10 cellular contexts compared by ENCODE assay signal in the genomic region with DNA sequence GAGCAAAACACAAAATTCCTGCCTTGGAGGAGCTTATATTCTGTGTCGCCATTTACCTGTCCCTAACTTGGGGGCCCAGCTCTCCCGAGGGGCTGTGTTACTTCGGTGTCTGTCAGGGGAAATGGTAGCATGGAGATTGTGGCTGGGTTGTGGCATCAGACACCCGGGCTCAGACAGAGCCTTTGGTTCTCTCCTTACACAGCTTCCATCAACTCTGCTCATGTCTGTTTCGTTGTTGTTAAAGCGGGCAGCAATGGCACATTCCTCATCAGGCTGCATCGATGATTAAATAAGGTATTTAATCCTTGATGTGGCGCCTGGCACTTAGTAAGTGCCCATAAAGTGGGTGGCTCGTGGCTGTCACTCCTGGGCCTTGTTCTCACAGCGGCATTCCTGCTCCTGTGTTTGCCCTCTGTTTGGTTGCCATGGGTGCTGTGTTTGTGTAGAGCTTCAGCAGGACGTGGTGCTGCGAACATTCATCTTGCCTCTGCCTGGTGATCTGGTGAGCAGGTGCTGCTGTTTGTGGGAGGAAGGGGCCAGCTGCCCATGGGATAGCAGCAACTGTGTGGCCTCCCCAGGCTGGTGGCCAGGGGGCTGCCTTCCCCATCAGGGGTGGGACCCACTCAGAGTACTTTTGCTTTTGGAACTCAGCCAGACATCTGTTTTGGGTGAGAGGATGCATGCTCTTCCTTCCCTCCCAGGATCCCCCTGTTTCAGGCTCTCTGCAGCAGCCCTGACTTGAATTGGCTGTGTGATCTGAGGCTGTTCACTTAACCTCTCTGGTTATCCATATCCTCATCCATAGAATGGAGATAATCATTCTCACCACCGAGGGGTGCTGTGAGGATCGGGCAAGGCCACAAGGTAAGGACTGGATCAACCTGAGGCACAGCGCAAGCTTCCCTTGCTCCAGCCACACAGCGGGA.
DNase-seq lines count a peak whose midpoint lies in the region; ATAC-seq and TF ChIP-seq lines count a peak whose summit lies in the region.
"Had no signal": no experiment of that assay in that cellular context is flagged by ENCODE, and none has a peak within 500 bp of the region (broad histone marks: within the 10 kb centered on the region; RNA-seq: fewer than 3 reads in every experiment).

No MANE protein-coding gene starts in this region.

- no peak overlapping the region for H3K23ac ChIP-seq in IMR-90 (ENCODE audit: low read depth, low read length)

- no peak overlapping the region for H3K4me2 ChIP-seq in IMR-90 (ENCODE audit: low read depth, low read length)

- TF ChIP-seq CTCF in IMR-90 (conservative IDR thresholded peaks at IDR 0.05; ENCODE audit: low read depth, low read length) (no peak), heart right ventricle (IDR thresholded peaks at IDR 0.05) (no peak)

- 0 out of 2 replicates have a peak overlapping the region, but pooled peaks have one; percentile 4 for H3K4ac ChIP-seq in IMR-90 (ENCODE audit: low read depth, low read length)

- no peak overlapping the region for H3K14ac ChIP-seq in IMR-90 (replicated peaks; ENCODE audit: low read depth, low read length)

- no peak for TF ChIP-seq RAD21 in IMR-90 (IDR thresholded peaks at IDR 0.05; ENCODE audit: low read length)

- POLR2A ChIA-PET in IMR-90 (lab: Charles Lee; ENCODE audit: unreplicated experiment): no interaction called here

- in situ Hi-C loops in IMR-90 (cut with MboI; ENCODE audit: low sequenced_read_pairs): no loop called here

- dilution Hi-C loops in IMR-90 (cut with HindIII; ENCODE audit: low sequenced_read_pairs, unreplicated experiment): no loop called here

- H3K27ac ChIP-seq in IMR-90 (ENCODE audit: insufficient read depth, low read length): no peak overlapping the region
- H3K27ac ChIP-seq in heart right ventricle: peak overlapping the region in 9 of 10 donors; percentile 59 to 83 (median 71)
- H3K27ac ChIP-seq in skeletal muscle tissue (ENCODE audit: low read depth, low read length): peak overlapping the region; percentile 75

- no peak overlapping the region for H3K56ac ChIP-seq in IMR-90 (ENCODE audit: extremely low read depth, insufficient read depth, low read length)

- TF ChIP-seq POLR2A in IMR-90 (IDR thresholded peaks at IDR 0.05; ENCODE audit: low read depth, low read length): no peak
- no peak for TF ChIP-seq POLR2A in erythroblast (IDR thresholded peaks at IDR 0.05; ENCODE audit: low read length)

- peaks cover 12% of the 10 kb centered on the region for H3K27me3 ChIP-seq in IMR-90 (ENCODE audit: control insufficient read depth, insufficient read depth, low read length)
- no peaks in the 10 kb centered on the region for H3K27me3 ChIP-seq in heart right ventricle
- no peaks in the 10 kb centered on the region for H3K27me3 ChIP-seq in skeletal muscle tissue (ENCODE audit: control insufficient read depth in 3 of 3, insufficient read depth in 3 of 3, low read length in 3 of 3)

- no peak overlapping the region for H2AFZ ChIP-seq in IMR-90 (replicated peaks; ENCODE audit: low read length, poor library complexity)

- no peak overlapping the region for H3K9ac ChIP-seq in IMR-90 (ENCODE audit: low read depth, low read length)
- peak overlapping the region in 2 of 3 donors; percentile 32 to 69 for H3K9ac ChIP-seq in skeletal muscle tissue (ENCODE audit: low read depth in 1 of 3, low read length in 3 of 3)

- H3K4me1 ChIP-seq in IMR-90 (ENCODE audit: control insufficient read depth, insufficient read depth, low read length) (no peaks in the 10 kb centered on the region), heart right ventricle (peaks cover 3 to 36% (median 6%) of the 10 kb centered on the region in 9 donors), skeletal muscle tissue (ENCODE audit: control insufficient read depth in 3 of 3, insufficient read depth in 3 of 3, low read length in 3 of 3) (peaks cover 17 to 40% (median 30%) of the 10 kb centered on the region in 3 donors)

- DNase-seq in IMR-90 (peak; percentile 34), RKO (ENCODE audit: low spot score) (peak; percentile 5), heart right ventricle (peak; percentile 57 to 82), activated gamma-delta T cell treated with Interleukin-2 at 50 U/mL for 16 hours (no peak), erythroblast (lab: John Stamatoyannopoulos, UW) (no peak), T1000 (lab: John Stamatoyannopoulos, UW) (no peak)
- DNase-seq: activated T-cell treated with anti-CD3 and anti-CD28 coated beads for 4 hours, kidney glomerular epithelial cell had no signal

- no peaks in the 10 kb centered on the region for H3K79me1 ChIP-seq in IMR-90 (ENCODE audit: low read depth in 1 of 2, low read length in 2 of 2)

- no peak overlapping the region for H2BK5ac ChIP-seq in IMR-90 (ENCODE audit: low read depth, low read length, poor library complexity, severe bottlenecking)

- H2BK20ac ChIP-seq in IMR-90 (ENCODE audit: low read depth, low read length): no peak overlapping the region

- no peak overlapping the region for H3K4me3 ChIP-seq in IMR-90 (ENCODE audit: insufficient read depth, low read depth, low read length)
- peak overlapping the region in 4 of 10 donors; percentile 13 to 27 (median 26) for H3K4me3 ChIP-seq in heart right ventricle
- H3K4me3 ChIP-seq in skeletal muscle tissue (ENCODE audit: low read length in 3 of 3): peak overlapping the region in 2 of 3 donors; percentile 44 to 54

- no peaks in the 10 kb centered on the region for H4K20me1 ChIP-seq in IMR-90 (ENCODE audit: insufficient read depth, low read length)

- 56% methylated on average over 3 of the region's 16 CpGs; no CpG with 5 or more reads in 1 of the 2 experiments for WGBS in IMR-90 (ENCODE audit: extremely low coverage in 2 of 2, insufficient read length in 1 of 2), 2 experiments
- 61 to 68% methylated on average over 16 of the region's 16 CpGs for WGBS in heart right ventricle, 2 donors

- no peak overlapping the region for H2BK120ac ChIP-seq in IMR-90 (ENCODE audit: low read depth, low read length)

- H4K8ac ChIP-seq in IMR-90 (ENCODE audit: low read depth in 2 of 2, low read length in 2 of 2): no peak overlapping the region

- no peak overlapping the region for H2BK15ac ChIP-seq in IMR-90 (ENCODE audit: low read depth, low read length)

- H4K91ac ChIP-seq in IMR-90 (ENCODE audit: insufficient read depth, low read depth, low read length): no peak overlapping the region; the same call in 1 of the 2 replicates

- no peak overlapping the region for H2AK9ac ChIP-seq in IMR-90 (replicated peaks; ENCODE audit: low read depth, low read length, poor library complexity)

- BruUV-seq in IMR-90 (replicated peaks; lab: Mats Ljungman, UMichigan): no TSS peak

- H4K5ac ChIP-seq in IMR-90 (ENCODE audit: low read depth, low read length): no peak overlapping the region

- H3K36me3 ChIP-seq in IMR-90 (ENCODE audit: control insufficient read depth, insufficient read depth, low read length) (no peaks in the 10 kb centered on the region), heart right ventricle (no peaks in the 10 kb centered on the region), skeletal muscle tissue (ENCODE audit: control insufficient read depth in 3 of 3, insufficient read depth in 3 of 3, low read length in 3 of 3) (no peaks in the 10 kb centered on the region)

- ATAC-seq in IMR-90 (ENCODE audit: low read depth) (no peak), heart right ventricle (peak; percentile 73 to 93 (median 88)), HG03442 (IDR thresholded peaks at IDR 0.05; ENCODE audit: unreplicated experiment) (no peak)

- CTCF ChIA-PET in IMR-90 (lab: Yijun Ruan, JAX): interaction anchor here (0.6 kb wide), 1 partner anchor 114 kb away, joined by 4 read pairs; no protein-coding TSS in a partner anchor

- intact Hi-C loops in IMR-90 (cut with micrococcal nuclease): no loop called here
- intact Hi-C loops in heart right ventricle (cut with DNase I): loop anchor here in 3 of 10 donors (5.0 kb wide), 1 partner anchor 105 kb away; no protein-coding TSS in a partner anchor

- peak overlapping the region; percentile 24; the same call in 1 of the 2 replicates for H2AK5ac ChIP-seq in IMR-90 (ENCODE audit: low read depth, low read length)

- H3K9me1 ChIP-seq in IMR-90 (ENCODE audit: insufficient read depth, low read length): 0 out of 2 replicates have a peak, but pooled peaks cover 3% of the 10 kb centered on the region

- peaks cover 4% of the 10 kb centered on the region for H3K9me3 ChIP-seq in IMR-90 (ENCODE audit: control insufficient read depth, insufficient read depth, low read length)
- H3K9me3 ChIP-seq in heart right ventricle: peaks cover 0 to 11% (median 0%) of the 10 kb centered on the region in 11 donors
- no peaks in the 10 kb centered on the region for H3K9me3 ChIP-seq in skeletal muscle tissue (ENCODE audit: control insufficient read depth in 3 of 3, low read length in 3 of 3)

- H3K18ac ChIP-seq in IMR-90 (ENCODE audit: low read depth, low read length): no peak overlapping the region

TF ChIP-seq in IMR-90, 13 proteins besides CTCF, POLR2A, EP300 and RAD21 (continues in another document):
- TF ChIP-seq FOS (IDR thresholded peaks at IDR 0.05; ENCODE audit: low read depth, low read length): no peak
- TF ChIP-seq BHLHE40 (IDR thresholded peaks at IDR 0.05; ENCODE audit: low read depth, low read length): no peak
- TF ChIP-seq MXI1 (IDR thresholded peaks at IDR 0.05; ENCODE audit: borderline replicate concordance, low read depth, low read length): no peak
- no peak for TF ChIP-seq RFX5 (IDR thresholded peaks at IDR 0.05; ENCODE audit: low read depth, low read length)
- TF ChIP-seq NFE2L2 (IDR thresholded peaks at IDR 0.05; ENCODE audit: low read depth, low read length): no peak
- no peak for TF ChIP-seq MAZ (IDR thresholded peaks at IDR 0.05; ENCODE audit: borderline replicate concordance, low read depth, low read length)
- TF ChIP-seq SMC3 (IDR thresholded peaks at IDR 0.05; ENCODE audit: low read depth, low read length): no peak
- TF ChIP-seq RCOR1 (IDR thresholded peaks at IDR 0.05; ENCODE audit: insufficient replicate concordance, low read length): no peak
- no peak for TF ChIP-seq MAFK (IDR thresholded peaks at IDR 0.05; ENCODE audit: low read depth, low read length)
- TF ChIP-seq CHD1 (IDR thresholded peaks at IDR 0.05; ENCODE audit: low read depth, low read length): no peak
- TF ChIP-seq CEBPB (IDR thresholded peaks at IDR 0.05; ENCODE audit: low read depth, low read length): no peak
- TF ChIP-seq, protein P1, sequence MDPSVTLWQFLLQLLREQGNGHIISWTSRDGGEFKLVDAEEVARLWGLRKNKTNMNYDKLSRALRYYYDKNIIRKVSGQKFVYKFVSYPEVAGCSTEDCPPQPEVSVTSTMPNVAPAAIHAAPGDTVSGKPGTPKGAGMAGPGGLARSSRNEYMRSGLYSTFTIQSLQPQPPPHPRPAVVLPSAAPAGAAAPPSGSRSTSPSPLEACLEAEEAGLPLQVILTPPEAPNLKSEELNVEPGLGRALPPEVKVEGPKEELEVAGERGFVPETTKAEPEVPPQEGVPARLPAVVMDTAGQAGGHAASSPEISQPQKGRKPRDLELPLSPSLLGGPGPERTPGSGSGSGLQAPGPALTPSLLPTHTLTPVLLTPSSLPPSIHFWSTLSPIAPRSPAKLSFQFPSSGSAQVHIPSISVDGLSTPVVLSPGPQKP (IDR thresholded peaks at IDR 0.05; ENCODE audit: borderline replicate concordance, low read depth, low read length): no peak

Comparison
In these comparisons a context has a peak if more than half of its experiments do, and no peak if none do; other contexts are left out.
1. ATAC-seq: peak in heart right ventricle (8 of 8); none in IMR-90 (single experiment) and HG03442 (single experiment).
2. DNase-seq: peak in IMR-90 (single experiment), RKO (single experiment) and heart right ventricle (2 of 2); none in activated gamma-delta T cell treated with Interleukin-2 at 50 U/mL for 16 hours (single experiment), erythroblast (0 of 2) and T1000 (single experiment).